Comparison of ENCODE assay signal across 18 cellular contexts in genomic region chr6:150713876-150714275, GRCh38.
"Had no signal": no experiment of that assay in that cellular context is flagged by ENCODE, and none has a peak within 500 bp of the region (broad histone marks: within the 10 kb centered on the region; RNA-seq: fewer than 3 reads in every experiment).

No MANE protein-coding gene starts in this region.

- DNase-seq: activated CD4-positive, alpha-beta T cell treated with anti-CD3 and anti-CD28 coated beads, Interleukin-2, amount 50 U/mL, for 1 hour; activated CD8-positive, alpha-beta memory T cell treated with anti-CD3 and anti-CD28 coated beads, Interleukin-2, amount 50 U/mL, for 4 hours; activated effector memory CD4-positive, alpha-beta T cell treated with Interleukin-2 at 50 U/mL for 16 hours; activated naive CD4-positive, alpha-beta T cell treated with anti-CD3 and anti-CD28 coated beads, Interleukin-2, amount 50 U/mL, for 16 hours; activated T-cell treated with anti-CD3 and anti-CD28 coated beads, Interleukin-2, amount 50 U/mL, for 4 hours; erythroblast; gastrocnemius medialis; heart left ventricle; left lung; right cardiac atrium; SIG-M5; stimulated activated CD4-positive, alpha-beta T cell treated with anti-CD3 and anti-CD28 coated beads, Interleukin-2, amount 100 ng/mL, for 48 hours; stomach had no signal

- H3K27me3 Mint-ChIP-seq: memory B cell had no signal

- H3K27ac Mint-ChIP-seq: memory B cell; natural killer cell treated with Interleukin-12 subunit alpha and Interleukin-12 subunit beta and Interleukin-15 and Interleukin-18, amount 100 ng/mL, for 72 hours had no signal

- H3K4me3 ChIP-seq: ascending aorta, gastrocnemius medialis, heart left ventricle, left lung, stomach, thoracic aorta had no signal

- H3K36me3 ChIP-seq: ascending aorta, gastrocnemius medialis, heart left ventricle, left lung, stomach, thoracic aorta had no signal

- H3K27me3 ChIP-seq: ascending aorta, gastrocnemius medialis, heart left ventricle, left lung, stomach had no signal

- H3K4me3 Mint-ChIP-seq: activated T-cell treated with anti-CD3 and anti-CD28 coated beads, Interleukin-2, amount 50 U/mL, for 4 hours; memory B cell; natural killer cell treated with Interleukin-12 subunit alpha and Interleukin-12 subunit beta and Interleukin-15 and Interleukin-18, amount 100 ng/mL, for 72 hours had no signal

- H3K9me3 ChIP-seq: ascending aorta, gastrocnemius medialis, heart left ventricle, left lung, stomach, thoracic aorta had no signal

- H3K4me1 ChIP-seq: ascending aorta had no signal

- H3K9me3 Mint-ChIP-seq: activated T-cell treated with anti-CD3 and anti-CD28 coated beads, Interleukin-2, amount 50 U/mL, for 4 hours; memory B cell; natural killer cell treated with Interleukin-12 subunit alpha and Interleukin-12 subunit beta and Interleukin-15 and Interleukin-18, amount 100 ng/mL, for 72 hours had no signal

- H3K27ac ChIP-seq: ascending aorta, gastrocnemius medialis, left lung, thoracic aorta had no signal

- FAIRE-seq: endometrium had no signal

- H3K36me3 Mint-ChIP-seq: natural killer cell treated with Interleukin-12 subunit alpha and Interleukin-12 subunit beta and Interleukin-15 and Interleukin-18, amount 100 ng/mL, for 72 hours had no signal
